ENCODE assay signal across 6 cellular contexts in the genomic region with DNA sequence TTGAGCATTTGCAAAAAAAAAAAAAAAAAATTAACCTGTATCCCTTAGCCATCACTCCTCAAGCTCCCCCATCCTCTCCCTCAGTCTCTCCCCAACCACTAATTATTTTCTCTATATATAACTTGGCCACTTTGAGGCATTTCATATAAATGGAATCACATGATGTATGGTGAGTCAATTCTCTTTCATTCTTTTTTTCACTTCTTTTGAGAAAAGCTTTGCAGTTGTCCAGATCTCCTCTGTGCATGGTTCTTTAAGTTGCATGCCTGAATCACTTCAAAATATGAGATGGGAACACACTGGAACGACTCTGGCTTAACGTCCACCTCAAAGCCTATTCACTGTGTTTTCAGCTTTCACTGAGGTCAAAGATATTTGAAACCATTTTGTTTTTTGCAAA. TPM values are rescaled to one million over a fixed set of nuclear protein-coding genes. Genes with fewer than 3 reads are reported as not detected.
"Had no signal": no experiment of that assay in that cellular context is flagged by ENCODE, and none has a peak within 500 bp of the region (broad histone marks: within the 10 kb centered on the region; RNA-seq: fewer than 3 reads in every experiment).

No MANE protein-coding gene starts in this region.

- ATAC-seq: GM23338, HepG2 had no signal

- DNase-seq: H9, HCEC 1CT had no signal

- H2AFZ ChIP-seq: GM23338 had no signal

- H3K4me3 ChIP-seq: GM23338 had no signal

- H3K4me2 ChIP-seq: GM23338 had no signal

- H3K4me3 Mint-ChIP-seq: GM23338, H9, IgD-negative memory B cell had no signal

- H3K27ac ChIP-seq: HL-60 had no signal

RNA-seq across cellular contexts. Expression of a gene that starts 40.7 kb away (rescaled TPM):
- polyA plus RNA-seq: IgD-negative memory B cell had no signal
